In the genomic region with DNA sequence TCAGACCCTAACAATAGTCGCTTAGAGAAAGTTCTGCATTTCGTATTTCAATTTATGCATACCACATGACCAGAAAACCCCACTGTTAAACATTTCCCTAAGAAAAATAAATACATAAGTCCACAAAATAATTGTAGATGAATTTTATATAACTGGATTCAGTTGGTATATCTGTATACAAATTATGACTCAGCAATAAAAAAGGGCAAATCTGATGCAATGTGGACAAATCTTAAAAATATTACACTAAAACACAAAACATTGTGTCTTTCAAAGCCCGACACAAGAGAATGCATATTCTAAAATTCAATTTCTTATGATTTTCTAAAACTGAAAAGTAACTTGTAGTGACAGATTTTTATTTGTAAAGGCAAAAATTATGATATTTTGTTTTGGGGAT, we compare ENCODE assay signal across 24 cellular contexts.
"Had no signal": no experiment of that assay in that cellular context is flagged by ENCODE, and none has a peak within 500 bp of the region (broad histone marks: within the 10 kb centered on the region; RNA-seq: fewer than 3 reads in every experiment).

No MANE protein-coding gene starts in this region.

- H3K27me3 ChIP-seq: MG63 had no signal

- ATAC-seq: Panc1, PC-3 had no signal

- FAIRE-seq: HTR-8/SVneo had no signal

- DNase-seq: Karpas-422, KG1, MG63, NCI-H1092, NCI-H1105 treated with DMSO at 0.1 percent for 48 hours, NCI-H1417 treated with DMSO at 0.1 percent for 48 hours, NCI-H187, NCI-H2029, NCI-H2081 treated with DMSO at 0.1 percent for 48 hours, NCI-H2171, NCI-H226, NCI-H446, NCI-H510A, NCI-H524 treated with DMSO at 0.1 percent for 48 hours, NCI-H69, NCI-H774, PC-3, SHP77, SK-N-SH, SW 1271 had no signal

- H3K36me3 ChIP-seq: MG63 had no signal

- H3K9me3 ChIP-seq: MG63, SK-N-SH had no signal

- H3K9ac ChIP-seq: SK-N-SH had no signal

- H3K4me3 ChIP-seq: MG63 had no signal

- H3K27ac ChIP-seq: HL-60, RWPE1 had no signal

- H3K4me2 ChIP-seq: SK-N-SH had no signal
